20 cellular contexts compared by ENCODE assay signal in genomic region chr2:238016526-238016925, GRCh38.
"Had no signal": no experiment of that assay in that cellular context is flagged by ENCODE, and none has a peak within 500 bp of the region (broad histone marks: within the 10 kb centered on the region; RNA-seq: fewer than 3 reads in every experiment).

No MANE protein-coding gene starts in this region.

- H3K9me3 ChIP-seq: mucosa of descending colon, testis had no signal

- H3K27ac Mint-ChIP-seq: activated CD8-positive, alpha-beta T cell treated with anti-CD3 and anti-CD28 coated beads, Interleukin-2, amount 10 ng/mL, durations not matched to agents 7 days and 5 days; activated naive CD4-positive, alpha-beta T cell treated with anti-CD3 and anti-CD28 coated beads, Interleukin-2, amount 50 U/mL, for 24 hours; brain; nephron; T-cell had no signal

- H3K27me3 ChIP-seq: testis had no signal

- H3K4me1 ChIP-seq: testis had no signal

- H3K27ac ChIP-seq: epithelial cell of prostate, testis, WERI-Rb-1 had no signal

- H3K4me1 Mint-ChIP-seq: brain, nephron had no signal

- H3K4me3 ChIP-seq: mucosa of descending colon, testis had no signal

- H3K27me3 Mint-ChIP-seq: activated naive CD4-positive, alpha-beta T cell treated with anti-CD3 and anti-CD28 coated beads, Interleukin-2, amount 50 U/mL, for 24 hours; brain; central memory CD8-positive, alpha-beta T cell; effector memory CD8-positive, alpha-beta T cell; stimulated activated naive CD8-positive, alpha-beta T cell treated with anti-CD3 and anti-CD28 coated beads, Interleukin-15, amount 100 ng/mL, for 72 hours; T-cell had no signal

- DNase-seq: activated CD4-positive, alpha-beta T cell treated with anti-CD3 and anti-CD28 coated beads for 4 hours; activated CD8-positive, alpha-beta T cell treated with anti-CD3 and anti-CD28 coated beads, Interleukin-2, amount 10 ng/mL, durations not matched to agents 7 days and 5 days; activated effector memory CD4-positive, alpha-beta T cell treated with Interleukin-2 at 50 U/mL for 16 hours; amniotic stem cell; cortex of kidney; effector memory CD8-positive, alpha-beta T cell; hippocampal formation; mammary epithelial cell; mucosa of descending colon; occipital lobe; stimulated activated naive CD8-positive, alpha-beta T cell treated with anti-CD3 and anti-CD28 coated beads, Interleukin-15, amount 100 ng/mL, for 72 hours; T-cell; WERI-Rb-1 had no signal

- ATAC-seq: activated CD8-positive, alpha-beta T cell treated with anti-CD3 and anti-CD28 coated beads, Interleukin-2, amount 10 ng/mL, durations not matched to agents 7 days and 5 days; effector memory CD8-positive, alpha-beta T cell; mucosa of descending colon; sciatic nerve; stimulated activated naive CD8-positive, alpha-beta T cell treated with anti-CD3 and anti-CD28 coated beads, Interleukin-15, amount 100 ng/mL, for 72 hours; T-cell had no signal

- H3K4me3 Mint-ChIP-seq: activated CD8-positive, alpha-beta T cell treated with anti-CD3 and anti-CD28 coated beads, Interleukin-2, amount 10 ng/mL, durations not matched to agents 7 days and 5 days; activated naive CD4-positive, alpha-beta T cell treated with anti-CD3 and anti-CD28 coated beads, Interleukin-2, amount 50 U/mL, for 24 hours; brain; central memory CD8-positive, alpha-beta T cell; effector memory CD8-positive, alpha-beta T cell; nephron; stimulated activated naive CD8-positive, alpha-beta T cell treated with anti-CD3 and anti-CD28 coated beads, Interleukin-15, amount 100 ng/mL, for 72 hours; T-cell had no signal

- H3K9me3 Mint-ChIP-seq: activated naive CD4-positive, alpha-beta T cell treated with anti-CD3 and anti-CD28 coated beads, Interleukin-2, amount 50 U/mL, for 24 hours; brain; central memory CD8-positive, alpha-beta T cell; effector memory CD8-positive, alpha-beta T cell; nephron; stimulated activated naive CD8-positive, alpha-beta T cell treated with anti-CD3 and anti-CD28 coated beads, Interleukin-15, amount 100 ng/mL, for 72 hours; T-cell had no signal
